1 cellular context compared by ENCODE assay signal in genomic region chr9:116271991-116272390, GRCh38.
TF ChIP-seq lines count a peak whose summit lies in the region.

No MANE protein-coding gene starts in this region.

TF ChIP-seq in WTC11, 78 proteins besides CTCF, POLR2A, EP300 and RAD21 (continued from another document):
- TF ChIP-seq USF1 (CRISPR knock-in tag; IDR thresholded peaks at IDR 0.05) = no peak
